Comparison of ENCODE assay signal across 1 cellular context in the genomic region with DNA sequence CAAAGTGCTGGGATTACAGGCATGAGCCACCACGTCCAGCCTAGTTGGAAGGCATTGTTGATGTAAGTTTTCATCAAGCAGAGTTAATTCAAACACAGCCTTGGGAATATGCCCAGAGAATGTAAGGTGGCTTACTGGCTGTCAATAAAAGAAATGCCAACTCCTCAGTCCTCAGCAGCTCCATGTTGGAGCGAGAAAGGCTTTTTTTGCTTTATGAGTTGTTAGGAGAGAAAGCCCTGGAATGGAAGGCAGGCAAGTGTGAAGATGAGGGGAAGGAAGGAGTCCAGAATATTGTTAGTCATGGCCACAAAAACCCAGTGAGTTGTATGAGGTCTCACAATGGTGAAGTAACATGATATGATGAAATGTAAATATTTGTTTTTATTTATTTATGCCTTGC.
TF ChIP-seq lines count a peak whose summit lies in the region.

No MANE protein-coding gene starts in this region.

TF ChIP-seq in WTC11, 78 proteins besides CTCF, POLR2A, EP300 and RAD21 (continued from another document):
- TF ChIP-seq ZNF138 (CRISPR knock-in tag; conservative IDR thresholded peaks at IDR 0.05) (no peak), KAT7 (CRISPR knock-in tag; IDR thresholded peaks at IDR 0.05; ENCODE audit: borderline replicate concordance) (no peak), FOXP1 (CRISPR knock-in tag; IDR thresholded peaks at IDR 0.05; ENCODE audit: borderline replicate concordance) (no peak), FOXJ3 (CRISPR knock-in tag; IDR thresholded peaks at IDR 0.05; ENCODE audit: borderline replicate concordance) (no peak), GTF2I (CRISPR knock-in tag; conservative IDR thresholded peaks at IDR 0.05) (no peak), GRHL2 (CRISPR knock-in tag; IDR thresholded peaks at IDR 0.05; ENCODE audit: insufficient replicate concordance, severe bottlenecking) (no peak)
- TF ChIP-seq, protein P1, sequence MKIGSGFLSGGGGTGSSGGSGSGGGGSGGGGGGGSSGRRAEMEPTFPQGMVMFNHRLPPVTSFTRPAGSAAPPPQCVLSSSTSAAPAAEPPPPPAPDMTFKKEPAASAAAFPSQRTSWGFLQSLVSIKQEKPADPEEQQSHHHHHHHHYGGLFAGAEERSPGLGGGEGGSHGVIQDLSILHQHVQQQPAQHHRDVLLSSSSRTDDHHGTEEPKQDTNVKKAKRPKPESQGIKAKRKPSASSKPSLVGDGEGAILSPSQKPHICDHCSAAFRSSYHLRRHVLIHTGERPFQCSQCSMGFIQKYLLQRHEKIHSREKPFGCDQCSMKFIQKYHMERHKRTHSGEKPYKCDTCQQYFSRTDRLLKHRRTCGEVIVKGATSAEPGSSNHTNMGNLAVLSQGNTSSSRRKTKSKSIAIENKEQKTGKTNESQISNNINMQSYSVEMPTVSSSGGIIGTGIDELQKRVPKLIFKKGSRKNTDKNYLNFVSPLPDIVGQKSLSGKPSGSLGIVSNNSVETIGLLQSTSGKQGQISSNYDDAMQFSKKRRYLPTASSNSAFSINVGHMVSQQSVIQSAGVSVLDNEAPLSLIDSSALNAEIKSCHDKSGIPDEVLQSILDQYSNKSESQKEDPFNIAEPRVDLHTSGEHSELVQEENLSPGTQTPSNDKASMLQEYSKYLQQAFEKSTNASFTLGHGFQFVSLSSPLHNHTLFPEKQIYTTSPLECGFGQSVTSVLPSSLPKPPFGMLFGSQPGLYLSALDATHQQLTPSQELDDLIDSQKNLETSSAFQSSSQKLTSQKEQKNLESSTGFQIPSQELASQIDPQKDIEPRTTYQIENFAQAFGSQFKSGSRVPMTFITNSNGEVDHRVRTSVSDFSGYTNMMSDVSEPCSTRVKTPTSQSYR (CRISPR knock-in tag; IDR thresholded peaks at IDR 0.05), result no peak
- TF ChIP-seq, protein P2, sequence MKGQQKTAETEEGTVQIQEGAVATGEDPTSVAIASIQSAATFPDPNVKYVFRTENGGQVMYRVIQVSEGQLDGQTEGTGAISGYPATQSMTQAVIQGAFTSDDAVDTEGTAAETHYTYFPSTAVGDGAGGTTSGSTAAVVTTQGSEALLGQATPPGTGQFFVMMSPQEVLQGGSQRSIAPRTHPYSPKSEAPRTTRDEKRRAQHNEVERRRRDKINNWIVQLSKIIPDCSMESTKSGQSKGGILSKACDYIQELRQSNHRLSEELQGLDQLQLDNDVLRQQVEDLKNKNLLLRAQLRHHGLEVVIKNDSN (CRISPR knock-in tag; IDR thresholded peaks at IDR 0.05), result no peak
- TF ChIP-seq, protein P3, sequence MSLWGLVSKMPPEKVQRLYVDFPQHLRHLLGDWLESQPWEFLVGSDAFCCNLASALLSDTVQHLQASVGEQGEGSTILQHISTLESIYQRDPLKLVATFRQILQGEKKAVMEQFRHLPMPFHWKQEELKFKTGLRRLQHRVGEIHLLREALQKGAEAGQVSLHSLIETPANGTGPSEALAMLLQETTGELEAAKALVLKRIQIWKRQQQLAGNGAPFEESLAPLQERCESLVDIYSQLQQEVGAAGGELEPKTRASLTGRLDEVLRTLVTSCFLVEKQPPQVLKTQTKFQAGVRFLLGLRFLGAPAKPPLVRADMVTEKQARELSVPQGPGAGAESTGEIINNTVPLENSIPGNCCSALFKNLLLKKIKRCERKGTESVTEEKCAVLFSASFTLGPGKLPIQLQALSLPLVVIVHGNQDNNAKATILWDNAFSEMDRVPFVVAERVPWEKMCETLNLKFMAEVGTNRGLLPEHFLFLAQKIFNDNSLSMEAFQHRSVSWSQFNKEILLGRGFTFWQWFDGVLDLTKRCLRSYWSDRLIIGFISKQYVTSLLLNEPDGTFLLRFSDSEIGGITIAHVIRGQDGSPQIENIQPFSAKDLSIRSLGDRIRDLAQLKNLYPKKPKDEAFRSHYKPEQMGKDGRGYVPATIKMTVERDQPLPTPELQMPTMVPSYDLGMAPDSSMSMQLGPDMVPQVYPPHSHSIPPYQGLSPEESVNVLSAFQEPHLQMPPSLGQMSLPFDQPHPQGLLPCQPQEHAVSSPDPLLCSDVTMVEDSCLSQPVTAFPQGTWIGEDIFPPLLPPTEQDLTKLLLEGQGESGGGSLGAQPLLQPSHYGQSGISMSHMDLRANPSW (CRISPR knock-in tag; conservative IDR thresholded peaks at IDR 0.05; ENCODE audit: low read depth), result no peak
